Comparison of ENCODE assay signal across 1 cellular context in the genomic region with DNA sequence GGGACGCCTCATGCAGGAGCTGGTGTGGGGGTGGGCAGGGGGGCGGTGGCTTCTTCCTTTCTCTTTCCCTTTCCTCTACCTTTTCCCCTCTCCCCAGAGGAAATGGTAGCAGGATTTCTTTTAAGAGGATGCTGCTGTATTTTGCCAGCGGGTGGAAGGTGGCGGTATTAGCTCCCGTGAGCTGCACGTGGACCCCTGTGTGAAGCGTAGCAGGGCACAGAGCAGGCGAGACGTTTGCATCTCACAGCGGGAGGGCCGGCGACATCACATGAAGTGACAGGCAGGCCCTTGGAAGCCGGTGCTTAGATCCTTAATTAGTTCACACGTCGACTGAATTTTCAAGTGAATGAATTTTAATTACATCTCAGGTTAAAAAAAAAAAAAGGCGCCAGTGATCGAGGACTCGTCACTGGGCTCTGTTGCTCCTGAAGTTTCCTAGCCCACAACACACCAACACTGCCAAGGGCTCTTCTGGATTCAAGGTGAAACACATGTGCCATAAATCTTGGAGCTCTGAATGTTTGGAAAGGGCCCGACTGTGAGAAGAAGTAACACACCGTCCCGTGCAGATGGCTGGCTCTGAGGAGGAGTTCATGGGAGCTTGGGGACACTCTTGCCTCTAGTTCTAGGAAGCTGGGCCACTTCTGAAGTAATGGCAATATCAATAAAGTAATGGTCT.
TF ChIP-seq lines count a peak whose summit lies in the region.

No MANE protein-coding gene starts in this region.

TF ChIP-seq in IMR-90, 13 proteins besides CTCF, POLR2A, EP300 and RAD21 (continued from another document):
- TF ChIP-seq FOS (IDR thresholded peaks at IDR 0.05; ENCODE audit: low read depth, low read length): no peak
- no peak for TF ChIP-seq SMC3 (IDR thresholded peaks at IDR 0.05; ENCODE audit: low read depth, low read length)
- no peak for TF ChIP-seq RFX5 (IDR thresholded peaks at IDR 0.05; ENCODE audit: low read depth, low read length)
- TF ChIP-seq, protein P1, sequence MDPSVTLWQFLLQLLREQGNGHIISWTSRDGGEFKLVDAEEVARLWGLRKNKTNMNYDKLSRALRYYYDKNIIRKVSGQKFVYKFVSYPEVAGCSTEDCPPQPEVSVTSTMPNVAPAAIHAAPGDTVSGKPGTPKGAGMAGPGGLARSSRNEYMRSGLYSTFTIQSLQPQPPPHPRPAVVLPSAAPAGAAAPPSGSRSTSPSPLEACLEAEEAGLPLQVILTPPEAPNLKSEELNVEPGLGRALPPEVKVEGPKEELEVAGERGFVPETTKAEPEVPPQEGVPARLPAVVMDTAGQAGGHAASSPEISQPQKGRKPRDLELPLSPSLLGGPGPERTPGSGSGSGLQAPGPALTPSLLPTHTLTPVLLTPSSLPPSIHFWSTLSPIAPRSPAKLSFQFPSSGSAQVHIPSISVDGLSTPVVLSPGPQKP (IDR thresholded peaks at IDR 0.05; ENCODE audit: borderline replicate concordance, low read depth, low read length): no peak
- TF ChIP-seq MAFK (IDR thresholded peaks at IDR 0.05; ENCODE audit: low read depth, low read length): no peak
- no peak for TF ChIP-seq MXI1 (IDR thresholded peaks at IDR 0.05; ENCODE audit: borderline replicate concordance, low read depth, low read length)
- TF ChIP-seq MAZ (IDR thresholded peaks at IDR 0.05; ENCODE audit: borderline replicate concordance, low read depth, low read length): no peak
- TF ChIP-seq BHLHE40 (IDR thresholded peaks at IDR 0.05; ENCODE audit: low read depth, low read length): no peak
- TF ChIP-seq CHD1 (IDR thresholded peaks at IDR 0.05; ENCODE audit: low read depth, low read length): no peak
TF ChIP-seq in IMR-90: peak in this region for 0.
